In the genomic region with DNA sequence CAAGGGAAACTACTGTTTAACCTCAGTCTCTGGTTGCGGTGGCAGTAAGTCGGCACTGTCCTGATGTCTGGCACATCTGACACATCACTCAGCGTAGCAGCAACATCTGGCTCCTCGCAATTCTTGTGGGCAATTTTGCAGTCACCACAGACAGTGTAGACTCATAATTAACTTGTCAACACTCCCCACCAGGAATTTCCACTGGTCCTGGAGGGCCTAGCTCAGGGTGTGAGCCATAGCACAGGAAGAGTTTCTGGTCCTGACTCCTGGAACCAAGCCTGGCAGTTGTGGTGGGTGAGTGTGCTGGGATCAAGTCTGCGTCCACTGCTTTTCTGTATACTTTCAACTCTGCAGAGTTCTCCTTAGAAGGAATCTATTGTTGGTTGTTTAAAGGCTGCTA, we compare ENCODE assay signal across 32 cellular contexts.
DNase-seq lines count a peak whose midpoint lies in the region; ATAC-seq, FAIRE-seq and TF ChIP-seq lines count a peak whose summit lies in the region.
"Had no signal": no experiment of that assay in that cellular context is flagged by ENCODE, and none has a peak within 500 bp of the region (broad histone marks: within the 10 kb centered on the region; RNA-seq: fewer than 3 reads in every experiment).

No MANE protein-coding gene starts in this region.

- in situ Hi-C loops in GM23248 (cut with MboI): no loop called here

- peaks cover 25% of the 10 kb centered on the region for H3K4me1 ChIP-seq in GM23248 (ENCODE audit: insufficient read depth)
- H3K4me1 ChIP-seq in astrocyte (ENCODE audit: insufficient read depth, low read length): peaks cover 9% of the 10 kb centered on the region
- H3K4me1 ChIP-seq: HAP-1, Peyer's patch, SJCRH30 had no signal

- WGBS in GM23248 (ENCODE audit: low coverage in 1 of 2, low lambda C conversion rate in 2 of 2, missing lambda C conversion rate in 2 of 2), 2 experiments: 6 to 12% methylated on average over 5 of the region's 5 CpGs

- DNase-seq in AG04449 (ENCODE audit: low read depth, low spot score) (peak; percentile 53), GM23248 (peak; percentile 93), astrocyte (ENCODE audit: low read depth) (peak; percentile 90), fibroblast of the aortic adventitia (ENCODE audit: low read depth) (peak; percentile 42), SHP77 treated with DMSO at 0.1 percent for 48 hours (lab: John Stamatoyannopoulos, UW) (no peak), NCI-H82 treated with DMSO at 0.1 percent for 48 hours (lab: John Stamatoyannopoulos, UW; ENCODE audit: unreplicated experiment) (no peak), dermis blood vessel endothelial cell (no peak)
- DNase-seq: activated CD4-positive, alpha-beta T cell treated with anti-CD3 and anti-CD28 coated beads for 48 hours; AML-193; amniotic stem cell; CD4-positive, alpha-beta memory T cell; effector memory CD4-positive, alpha-beta T cell; foreskin melanocyte; heart right ventricle; kidney; NCI-H1436 treated with DMSO at 0.1 percent for 48 hours; NCI-H446; NCI-H748 treated with DMSO at 0.1 percent for 48 hours; occipital lobe; Peyer's patch; SJCRH30; stimulated activated naive CD4-positive, alpha-beta T cell treated with Interleukin-2 at 50 U/mL for 16 hours; SW 1271; WERI-Rb-1 had no signal

- H3K9me3 ChIP-seq in GM23248 (ENCODE audit: low read depth) (no peaks in the 10 kb centered on the region), astrocyte (ENCODE audit: insufficient read depth, low read depth, low read length) (no peaks in the 10 kb centered on the region)
- H3K9me3 ChIP-seq: HAP-1, Peyer's patch, SJCRH30 had no signal

- no peaks in the 10 kb centered on the region for H3K36me3 ChIP-seq in GM23248 (ENCODE audit: low read depth)
- no peaks in the 10 kb centered on the region for H3K36me3 ChIP-seq in astrocyte (ENCODE audit: insufficient read depth, low read length)
- H3K36me3 ChIP-seq: HAP-1, heart right ventricle, Peyer's patch, SJCRH30, WERI-Rb-1 had no signal

- H2AFZ ChIP-seq in GM23248: no peak overlapping the region
- H2AFZ ChIP-seq in astrocyte (ENCODE audit: low read depth, low read length): no peak overlapping the region

- H3K4me2 ChIP-seq in GM23248 (ENCODE audit: unreplicated experiment) (peak overlapping the region; percentile 16), astrocyte (ENCODE audit: low read length) (no peak overlapping the region)

- no peaks in the 10 kb centered on the region for H3K36me3 Mint-ChIP-seq in astrocyte (ENCODE audit: low read depth, unreplicated experiment)
- H3K36me3 Mint-ChIP-seq: activated naive CD4-positive, alpha-beta T cell treated with anti-CD3 and anti-CD28 coated beads, Interleukin-2, amount 50 U/mL, for 24 hours; CD4-positive, alpha-beta memory T cell; natural killer cell treated with Interleukin-12 subunit alpha and Interleukin-12 subunit beta and Interleukin-15 and Interleukin-18, amount 100 ng/mL, for 72 hours had no signal

- TF ChIP-seq CTCF in AG04449 (IDR thresholded peaks at IDR 0.05; ENCODE audit: insufficient read depth, low read length, missing control alignments): no peak
- TF ChIP-seq CTCF in astrocyte (IDR thresholded peaks at IDR 0.05; ENCODE audit: insufficient read depth, low read depth, low read length): no peak
- TF ChIP-seq CTCF in fibroblast of the aortic adventitia (IDR thresholded peaks at IDR 0.05; ENCODE audit: insufficient read depth, low read length): no peak

- H3K27me3 Mint-ChIP-seq in astrocyte (ENCODE audit: low read depth, unreplicated experiment): peaks cover 19% of the 10 kb centered on the region
- H3K27me3 Mint-ChIP-seq: activated naive CD4-positive, alpha-beta T cell treated with anti-CD3 and anti-CD28 coated beads, Interleukin-2, amount 50 U/mL, for 24 hours had no signal

- H3K9ac ChIP-seq in GM23248 (no peak overlapping the region), astrocyte (ENCODE audit: low read length) (no peak overlapping the region)

- H3K4me3 ChIP-seq in AG04449 (ENCODE audit: low read depth, low read length) (no peak overlapping the region), GM23248 (no peak overlapping the region), astrocyte (ENCODE audit: insufficient read depth, low read depth, low read length) (no peak overlapping the region), fibroblast of the aortic adventitia (ENCODE audit: low read depth, low read length) (no peak overlapping the region)
- H3K4me3 ChIP-seq: HAP-1, heart right ventricle, Peyer's patch, SJCRH30, skin epidermis had no signal

- no peak for ATAC-seq in HG03196 (IDR thresholded peaks at IDR 0.05; ENCODE audit: unreplicated experiment)
- ATAC-seq: heart right ventricle; natural killer cell treated with Interleukin-12 subunit alpha and Interleukin-12 subunit beta and Interleukin-15 and Interleukin-18, amount 100 ng/mL, for 72 hours had no signal

- CTCF ChIA-PET in AG04449 (lab: Yijun Ruan, JAX): interaction anchor here (0.7 to 1.2 kb wide), 3 partner anchors 156 to 272 kb away, joined by 3 to 7 read pairs (median 3); no protein-coding TSS in a partner anchor

- H3K4me1 Mint-ChIP-seq in astrocyte (ENCODE audit: low read depth, unreplicated experiment): no peaks in the 10 kb centered on the region
- H3K4me1 Mint-ChIP-seq: activated naive CD4-positive, alpha-beta T cell treated with anti-CD3 and anti-CD28 coated beads, Interleukin-2, amount 50 U/mL, for 24 hours; CD4-positive, alpha-beta memory T cell had no signal

- H3K27me3 ChIP-seq in GM23248 (replicated peaks; ENCODE audit: insufficient read depth) (no peaks in the 10 kb centered on the region; the same call in 1 of the 2 replicates), astrocyte (ENCODE audit: insufficient read depth, low read length) (no peaks in the 10 kb centered on the region)
- H3K27me3 ChIP-seq: heart right ventricle, Peyer's patch, SJCRH30 had no signal

- no peak overlapping the region; the same call in 1 of the 2 replicates for H3K27ac ChIP-seq in GM23248
- no peak overlapping the region for H3K27ac ChIP-seq in astrocyte (ENCODE audit: low read depth, low read length)
- H3K27ac ChIP-seq: 22Rv1, heart right ventricle, Peyer's patch, SJCRH30, skin epidermis, WERI-Rb-1 had no signal

- peaks cover 11% of the 10 kb centered on the region for H3K9me3 Mint-ChIP-seq in astrocyte (ENCODE audit: unreplicated experiment)
- H3K9me3 Mint-ChIP-seq: activated naive CD4-positive, alpha-beta T cell treated with anti-CD3 and anti-CD28 coated beads, Interleukin-2, amount 50 U/mL, for 24 hours; CD4-positive, alpha-beta memory T cell; natural killer cell treated with Interleukin-12 subunit alpha and Interleukin-12 subunit beta and Interleukin-15 and Interleukin-18, amount 100 ng/mL, for 72 hours had no signal

- no peak overlapping the region for H3K27ac Mint-ChIP-seq in astrocyte (ENCODE audit: unreplicated experiment)
- H3K27ac Mint-ChIP-seq: activated naive CD4-positive, alpha-beta T cell treated with anti-CD3 and anti-CD28 coated beads, Interleukin-2, amount 50 U/mL, for 24 hours; CD4-positive, alpha-beta memory T cell; natural killer cell treated with Interleukin-12 subunit alpha and Interleukin-12 subunit beta and Interleukin-15 and Interleukin-18, amount 100 ng/mL, for 72 hours had no signal

- no peaks in the 10 kb centered on the region for H4K20me1 ChIP-seq in GM23248 (ENCODE audit: insufficient read depth)
- H4K20me1 ChIP-seq in astrocyte (ENCODE audit: insufficient read depth, low read length): no peaks in the 10 kb centered on the region

- H3K79me2 ChIP-seq in GM23248 (ENCODE audit: insufficient read depth) (no peaks in the 10 kb centered on the region), astrocyte (ENCODE audit: insufficient read depth, low read length) (no peaks in the 10 kb centered on the region)

- FAIRE-seq in astrocyte (lab: Jason Lieb, UNC): peak; percentile 88
- FAIRE-seq: colon, GM12892, kidney had no signal

- POLR2A ChIA-PET in AG04449 (lab: Yijun Ruan, JAX): no interaction called here

- peaks cover 24% of the 10 kb centered on the region for H3F3A ChIP-seq in GM23248 (ENCODE audit: insufficient read depth)

- H3K4me3 Mint-ChIP-seq in astrocyte (ENCODE audit: unreplicated experiment): no peak overlapping the region
- H3K4me3 Mint-ChIP-seq: activated naive CD4-positive, alpha-beta T cell treated with anti-CD3 and anti-CD28 coated beads, Interleukin-2, amount 50 U/mL, for 24 hours; CD4-positive, alpha-beta memory T cell; natural killer cell treated with Interleukin-12 subunit alpha and Interleukin-12 subunit beta and Interleukin-15 and Interleukin-18, amount 100 ng/mL, for 72 hours had no signal

- no peaks in the 10 kb centered on the region for H3K9me2 ChIP-seq in GM23248 (ENCODE audit: insufficient read depth)

Comparison
In these comparisons a context has a peak if more than half of its experiments do, and no peak if none do; other contexts are left out.
1. DNase-seq: peak in AG04449 (single experiment), GM23248 (single experiment), astrocyte (single experiment) and fibroblast of the aortic adventitia (single experiment); none in SHP77 treated with DMSO at 0.1 percent for 48 hours (single experiment), NCI-H82 treated with DMSO at 0.1 percent for 48 hours (single experiment) and dermis blood vessel endothelial cell (single experiment).